In the genomic region with DNA sequence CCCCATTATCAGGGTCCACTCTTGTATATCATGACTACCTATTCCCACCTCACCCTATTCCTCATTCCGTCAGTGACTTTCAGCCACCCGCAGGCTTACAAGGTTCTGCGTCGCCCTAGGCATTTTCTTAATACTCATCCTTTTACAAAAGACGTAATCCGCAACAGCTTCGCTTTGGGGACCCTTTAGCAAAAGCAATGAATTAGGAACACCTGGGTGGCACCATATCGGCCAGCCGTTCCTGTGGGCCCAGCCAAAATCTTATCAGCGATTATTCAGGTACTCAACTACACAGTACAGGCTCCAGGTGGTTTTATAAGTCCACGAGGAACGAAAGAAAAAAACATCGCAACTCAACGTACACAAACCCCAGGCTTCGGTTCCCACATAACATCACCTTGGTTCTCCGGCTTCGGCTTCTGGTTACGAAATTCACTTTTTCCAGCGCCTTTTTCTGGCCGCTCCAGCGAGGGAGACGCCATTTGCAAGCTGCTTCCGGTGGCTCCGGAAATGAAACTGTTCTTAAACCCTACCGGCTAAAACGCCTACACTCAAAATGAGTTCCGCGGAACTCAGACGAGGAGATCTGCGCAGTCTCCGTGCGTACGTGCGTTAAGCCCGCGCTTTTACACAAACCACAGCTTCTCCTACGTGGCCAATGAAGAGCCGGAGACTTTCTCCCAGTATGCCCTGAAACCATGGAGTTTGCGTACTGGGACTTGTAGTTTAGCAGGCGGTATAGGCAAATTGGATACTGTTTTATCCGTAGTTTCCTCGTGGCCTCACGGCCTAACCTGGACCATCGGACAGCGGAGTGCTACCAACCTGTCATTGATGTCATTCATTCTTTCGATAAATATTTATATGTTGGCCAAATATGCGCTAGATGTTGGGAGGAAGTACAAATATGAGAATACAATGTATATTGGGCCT, we compare ENCODE assay signal across 1 cellular context.
TF ChIP-seq lines count a peak whose summit lies in the region.

A gene (minus strand): TSS at position 494 of the 933 bp plus-strand sequence. CDS start 12 bp downstream, at position 482.

TF ChIP-seq in HepG2, 621 proteins besides CTCF, POLR2A, EP300 and RAD21 (continued from another document and continues in another):
- TF ChIP-seq, protein P1, sequence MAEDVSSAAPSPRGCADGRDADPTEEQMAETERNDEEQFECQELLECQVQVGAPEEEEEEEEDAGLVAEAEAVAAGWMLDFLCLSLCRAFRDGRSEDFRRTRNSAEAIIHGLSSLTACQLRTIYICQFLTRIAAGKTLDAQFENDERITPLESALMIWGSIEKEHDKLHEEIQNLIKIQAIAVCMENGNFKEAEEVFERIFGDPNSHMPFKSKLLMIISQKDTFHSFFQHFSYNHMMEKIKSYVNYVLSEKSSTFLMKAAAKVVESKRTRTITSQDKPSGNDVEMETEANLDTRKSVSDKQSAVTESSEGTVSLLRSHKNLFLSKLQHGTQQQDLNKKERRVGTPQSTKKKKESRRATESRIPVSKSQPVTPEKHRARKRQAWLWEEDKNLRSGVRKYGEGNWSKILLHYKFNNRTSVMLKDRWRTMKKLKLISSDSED (CRISPR knock-in tag; IDR thresholded peaks at IDR 0.05): no peak
- TF ChIP-seq, protein P2, sequence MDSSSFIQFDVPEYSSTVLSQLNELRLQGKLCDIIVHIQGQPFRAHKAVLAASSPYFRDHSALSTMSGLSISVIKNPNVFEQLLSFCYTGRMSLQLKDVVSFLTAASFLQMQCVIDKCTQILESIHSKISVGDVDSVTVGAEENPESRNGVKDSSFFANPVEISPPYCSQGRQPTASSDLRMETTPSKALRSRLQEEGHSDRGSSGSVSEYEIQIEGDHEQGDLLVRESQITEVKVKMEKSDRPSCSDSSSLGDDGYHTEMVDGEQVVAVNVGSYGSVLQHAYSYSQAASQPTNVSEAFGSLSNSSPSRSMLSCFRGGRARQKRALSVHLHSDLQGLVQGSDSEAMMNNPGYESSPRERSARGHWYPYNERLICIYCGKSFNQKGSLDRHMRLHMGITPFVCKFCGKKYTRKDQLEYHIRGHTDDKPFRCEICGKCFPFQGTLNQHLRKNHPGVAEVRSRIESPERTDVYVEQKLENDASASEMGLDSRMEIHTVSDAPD (CRISPR knock-in tag; IDR thresholded peaks at IDR 0.05): no peak
- TF ChIP-seq KDM2A (CRISPR knock-in tag; IDR thresholded peaks at IDR 0.05; ENCODE audit: borderline replicate concordance, low read depth) (peak; percentile 93), CBX5 (CRISPR knock-in tag; IDR thresholded peaks at IDR 0.05; ENCODE audit: borderline replicate concordance) (peak; percentile 82; the same call in 1 of the 2 replicates), KLF11 (CRISPR knock-in tag; IDR thresholded peaks at IDR 0.05) (peak; percentile 55; the same call in 1 of the 2 replicates), HMG20B (CRISPR knock-in tag; conservative IDR thresholded peaks at IDR 0.05) (no peak; the same call in 1 of the 2 replicates), KDM3A (CRISPR knock-in tag; IDR thresholded peaks at IDR 0.05; ENCODE audit: low read depth) (no peak), PRPF4 (IDR thresholded peaks at IDR 0.05; ENCODE audit: low read depth, low read length, poor library complexity, severe bottlenecking) (no peak), NR2F6 (IDR thresholded peaks at IDR 0.05) (no peak; the same call in 1 of the 2 replicates), NR2F6 (CRISPR knock-in tag; IDR thresholded peaks at IDR 0.05) (no peak; the same call in 1 of the 2 replicates), HNRNPH1 (optimal IDR thresholded peaks at IDR 0.05; ENCODE audit: low read depth, low read length) (no peak), ZNF569 (CRISPR knock-in tag; IDR thresholded peaks at IDR 0.05; ENCODE audit: borderline replicate concordance) (no peak), KLF15 (CRISPR knock-in tag; IDR thresholded peaks at IDR 0.05; ENCODE audit: borderline replicate concordance) (no peak), PHF21A (CRISPR knock-in tag; IDR thresholded peaks at IDR 0.05) (peak; percentile 80), IRX3 (CRISPR knock-in tag; IDR thresholded peaks at IDR 0.05; ENCODE audit: borderline replicate concordance, low read depth) (no peak), ZNF17 (CRISPR knock-in tag; IDR thresholded peaks at IDR 0.05) (no peak), ZNF264 (CRISPR knock-in tag; IDR thresholded peaks at IDR 0.05) (no peak; the same call in 1 of the 2 replicates), ZSCAN20 (CRISPR knock-in tag; IDR thresholded peaks at IDR 0.05; ENCODE audit: borderline replicate concordance) (no peak), NR1H2 (CRISPR knock-in tag; IDR thresholded peaks at IDR 0.05; ENCODE audit: borderline replicate concordance, low read depth) (no peak), ZNF224 (CRISPR knock-in tag; IDR thresholded peaks at IDR 0.05) (peak; percentile 97), NFIC (IDR thresholded peaks at IDR 0.05; ENCODE audit: low read length) (peak; percentile 66; the same call in 1 of the 2 replicates), CBX2 (IDR thresholded peaks at IDR 0.05; ENCODE audit: low read depth, low read length) (no peak), CBX2 (CRISPR knock-in tag; IDR thresholded peaks at IDR 0.05; ENCODE audit: low read depth) (no peak), CREM (IDR thresholded peaks at IDR 0.05) (peak; percentile 94), CREM (CRISPR knock-in tag; IDR thresholded peaks at IDR 0.05) (no peak), ZFAT (CRISPR knock-in tag; conservative IDR thresholded peaks at IDR 0.05) (peak; percentile 44; the same call in 1 of the 2 replicates), ZNF607 (CRISPR knock-in tag; IDR thresholded peaks at IDR 0.05; ENCODE audit: borderline replicate concordance) (peak; percentile 90), ZNF260 (CRISPR knock-in tag; IDR thresholded peaks at IDR 0.05; ENCODE audit: borderline replicate concordance, low read depth) (no peak)
- TF ChIP-seq, protein P3, sequence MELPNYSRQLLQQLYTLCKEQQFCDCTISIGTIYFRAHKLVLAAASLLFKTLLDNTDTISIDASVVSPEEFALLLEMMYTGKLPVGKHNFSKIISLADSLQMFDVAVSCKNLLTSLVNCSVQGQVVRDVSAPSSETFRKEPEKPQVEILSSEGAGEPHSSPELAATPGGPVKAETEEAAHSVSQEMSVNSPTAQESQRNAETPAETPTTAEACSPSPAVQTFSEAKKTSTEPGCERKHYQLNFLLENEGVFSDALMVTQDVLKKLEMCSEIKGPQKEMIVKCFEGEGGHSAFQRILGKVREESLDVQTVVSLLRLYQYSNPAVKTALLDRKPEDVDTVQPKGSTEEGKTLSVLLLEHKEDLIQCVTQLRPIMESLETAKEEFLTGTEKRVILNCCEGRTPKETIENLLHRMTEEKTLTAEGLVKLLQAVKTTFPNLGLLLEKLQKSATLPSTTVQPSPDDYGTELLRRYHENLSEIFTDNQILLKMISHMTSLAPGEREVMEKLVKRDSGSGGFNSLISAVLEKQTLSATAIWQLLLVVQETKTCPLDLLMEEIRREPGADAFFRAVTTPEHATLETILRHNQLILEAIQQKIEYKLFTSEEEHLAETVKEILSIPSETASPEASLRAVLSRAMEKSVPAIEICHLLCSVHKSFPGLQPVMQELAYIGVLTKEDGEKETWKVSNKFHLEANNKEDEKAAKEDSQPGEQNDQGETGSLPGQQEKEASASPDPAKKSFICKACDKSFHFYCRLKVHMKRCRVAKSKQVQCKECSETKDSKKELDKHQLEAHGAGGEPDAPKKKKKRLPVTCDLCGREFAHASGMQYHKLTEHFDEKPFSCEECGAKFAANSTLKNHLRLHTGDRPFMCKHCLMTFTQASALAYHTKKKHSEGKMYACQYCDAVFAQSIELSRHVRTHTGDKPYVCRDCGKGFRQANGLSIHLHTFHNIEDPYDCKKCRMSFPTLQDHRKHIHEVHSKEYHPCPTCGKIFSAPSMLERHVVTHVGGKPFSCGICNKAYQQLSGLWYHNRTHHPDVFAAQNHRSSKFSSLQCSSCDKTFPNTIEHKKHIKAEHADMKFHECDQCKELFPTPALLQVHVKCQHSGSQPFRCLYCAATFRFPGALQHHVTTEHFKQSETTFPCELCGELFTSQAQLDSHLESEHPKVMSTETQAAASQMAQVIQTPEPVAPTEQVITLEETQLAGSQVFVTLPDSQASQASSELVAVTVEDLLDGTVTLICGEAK (IDR thresholded peaks at IDR 0.05): peak; percentile 97
- TF ChIP-seq, protein P3 (CRISPR knock-in tag; IDR thresholded peaks at IDR 0.05): peak; percentile 85; the same call in 1 of the 2 replicates
- TF ChIP-seq, protein P4, sequence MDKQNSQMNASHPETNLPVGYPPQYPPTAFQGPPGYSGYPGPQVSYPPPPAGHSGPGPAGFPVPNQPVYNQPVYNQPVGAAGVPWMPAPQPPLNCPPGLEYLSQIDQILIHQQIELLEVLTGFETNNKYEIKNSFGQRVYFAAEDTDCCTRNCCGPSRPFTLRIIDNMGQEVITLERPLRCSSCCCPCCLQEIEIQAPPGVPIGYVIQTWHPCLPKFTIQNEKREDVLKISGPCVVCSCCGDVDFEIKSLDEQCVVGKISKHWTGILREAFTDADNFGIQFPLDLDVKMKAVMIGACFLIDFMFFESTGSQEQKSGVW (CRISPR knock-in tag; IDR thresholded peaks at IDR 0.05; ENCODE audit: borderline replicate concordance): peak; percentile 26; the same call in 1 of the 2 replicates
- TF ChIP-seq, protein P5, sequence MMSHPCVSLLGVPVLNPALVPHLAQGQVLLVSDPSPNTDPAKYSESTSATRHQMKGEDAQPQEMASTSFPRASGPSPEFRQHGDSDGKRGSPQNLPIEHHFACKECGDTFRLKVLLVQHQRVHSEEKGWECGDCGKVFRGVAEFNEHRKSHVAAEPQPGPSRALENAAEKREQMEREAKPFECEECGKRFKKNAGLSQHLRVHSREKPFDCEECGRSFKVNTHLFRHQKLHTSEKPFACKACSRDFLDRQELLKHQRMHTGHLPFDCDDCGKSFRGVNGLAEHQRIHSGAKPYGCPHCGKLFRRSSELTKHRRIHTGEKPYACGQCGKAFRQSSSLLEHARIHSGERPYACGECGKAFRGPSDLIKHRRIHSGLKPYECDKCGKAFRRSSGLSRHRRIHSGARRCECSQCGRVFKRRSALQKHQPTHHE (CRISPR knock-in tag; IDR thresholded peaks at IDR 0.05; ENCODE audit: borderline replicate concordance): peak; percentile 73; the same call in 1 of the 2 replicates
- TF ChIP-seq, protein P6, sequence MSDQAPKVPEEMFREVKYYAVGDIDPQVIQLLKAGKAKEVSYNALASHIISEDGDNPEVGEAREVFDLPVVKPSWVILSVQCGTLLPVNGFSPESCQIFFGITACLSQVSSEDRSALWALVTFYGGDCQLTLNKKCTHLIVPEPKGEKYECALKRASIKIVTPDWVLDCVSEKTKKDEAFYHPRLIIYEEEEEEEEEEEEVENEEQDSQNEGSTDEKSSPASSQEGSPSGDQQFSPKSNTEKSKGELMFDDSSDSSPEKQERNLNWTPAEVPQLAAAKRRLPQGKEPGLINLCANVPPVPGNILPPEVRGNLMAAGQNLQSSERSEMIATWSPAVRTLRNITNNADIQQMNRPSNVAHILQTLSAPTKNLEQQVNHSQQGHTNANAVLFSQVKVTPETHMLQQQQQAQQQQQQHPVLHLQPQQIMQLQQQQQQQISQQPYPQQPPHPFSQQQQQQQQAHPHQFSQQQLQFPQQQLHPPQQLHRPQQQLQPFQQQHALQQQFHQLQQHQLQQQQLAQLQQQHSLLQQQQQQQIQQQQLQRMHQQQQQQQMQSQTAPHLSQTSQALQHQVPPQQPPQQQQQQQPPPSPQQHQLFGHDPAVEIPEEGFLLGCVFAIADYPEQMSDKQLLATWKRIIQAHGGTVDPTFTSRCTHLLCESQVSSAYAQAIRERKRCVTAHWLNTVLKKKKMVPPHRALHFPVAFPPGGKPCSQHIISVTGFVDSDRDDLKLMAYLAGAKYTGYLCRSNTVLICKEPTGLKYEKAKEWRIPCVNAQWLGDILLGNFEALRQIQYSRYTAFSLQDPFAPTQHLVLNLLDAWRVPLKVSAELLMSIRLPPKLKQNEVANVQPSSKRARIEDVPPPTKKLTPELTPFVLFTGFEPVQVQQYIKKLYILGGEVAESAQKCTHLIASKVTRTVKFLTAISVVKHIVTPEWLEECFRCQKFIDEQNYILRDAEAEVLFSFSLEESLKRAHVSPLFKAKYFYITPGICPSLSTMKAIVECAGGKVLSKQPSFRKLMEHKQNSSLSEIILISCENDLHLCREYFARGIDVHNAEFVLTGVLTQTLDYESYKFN (CRISPR knock-in tag; conservative IDR thresholded peaks at IDR 0.05): peak; percentile 43
- TF ChIP-seq, protein P7, sequence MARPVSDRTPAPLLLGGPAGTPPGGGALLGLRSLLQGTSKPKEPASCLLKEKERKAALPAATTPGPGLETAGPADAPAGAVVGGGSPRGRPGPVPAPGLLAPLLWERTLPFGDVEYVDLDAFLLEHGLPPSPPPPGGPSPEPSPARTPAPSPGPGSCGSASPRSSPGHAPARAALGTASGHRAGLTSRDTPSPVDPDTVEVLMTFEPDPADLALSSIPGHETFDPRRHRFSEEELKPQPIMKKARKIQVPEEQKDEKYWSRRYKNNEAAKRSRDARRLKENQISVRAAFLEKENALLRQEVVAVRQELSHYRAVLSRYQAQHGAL (CRISPR knock-in tag; IDR thresholded peaks at IDR 0.05; ENCODE audit: not compliant biosample characterization): no peak
- TF ChIP-seq, protein P8, sequence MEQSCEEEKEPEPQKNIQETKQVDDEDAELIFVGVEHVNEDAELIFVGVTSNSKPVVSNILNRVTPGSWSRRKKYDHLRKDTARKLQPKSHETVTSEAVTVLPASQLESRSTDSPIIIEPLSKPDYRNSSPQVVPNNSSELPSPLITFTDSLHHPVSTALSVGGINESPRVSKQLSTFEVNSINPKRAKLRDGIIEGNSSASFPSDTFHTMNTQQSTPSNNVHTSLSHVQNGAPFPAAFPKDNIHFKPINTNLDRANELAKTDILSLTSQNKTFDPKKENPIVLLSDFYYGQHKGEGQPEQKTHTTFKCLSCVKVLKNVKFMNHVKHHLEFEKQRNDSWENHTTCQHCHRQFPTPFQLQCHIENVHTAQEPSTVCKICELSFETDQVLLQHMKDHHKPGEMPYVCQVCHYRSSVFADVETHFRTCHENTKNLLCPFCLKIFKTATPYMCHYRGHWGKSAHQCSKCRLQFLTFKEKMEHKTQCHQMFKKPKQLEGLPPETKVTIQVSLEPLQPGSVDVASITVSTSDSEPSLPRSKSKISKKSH (CRISPR knock-in tag; IDR thresholded peaks at IDR 0.05; ENCODE audit: borderline replicate concordance): no peak
